8 cellular contexts compared by ENCODE assay signal in genomic region chr17:40303009-40303657, GRCh38. TPM values are rescaled to one million over a fixed set of nuclear protein-coding genes. Genes with fewer than 3 reads are reported as not detected.
A peak's percentile ranks its signal among the peaks of the same experiment; 100 is the strongest.
DNase-seq lines count a peak whose midpoint lies in the region; ATAC-seq, FAIRE-seq and TF ChIP-seq lines count a peak whose summit lies in the region.

No MANE protein-coding gene starts in this region.

- peaks cover 27% of the 10 kb centered on the region for H3K36me3 Mint-ChIP-seq in MCF 10A (ENCODE audit: insufficient read depth, unreplicated experiment)

- no peak overlapping the region for H3K4me3 Mint-ChIP-seq in MCF 10A (ENCODE audit: unreplicated experiment)

- H3K27me3 ChIP-seq in stomach smooth muscle (ENCODE audit: control insufficient read depth in 1 of 2, insufficient read depth in 2 of 2, low read length in 2 of 2), result no peaks in the 10 kb centered on the region

- FAIRE-seq in kidney (lab: Jason Lieb, UNC), result peak; percentile 13

- no peak for ATAC-seq in GM21529 (IDR thresholded peaks at IDR 0.05; ENCODE audit: unreplicated experiment)

- H3K9me3 ChIP-seq in kidney (ENCODE audit: control insufficient read depth in 1 of 2, low read length in 2 of 2) (no peaks in the 10 kb centered on the region), stomach smooth muscle (ENCODE audit: control insufficient read depth in 2 of 2, low read length in 2 of 2) (no peaks in the 10 kb centered on the region)

- TF ChIP-seq CTCF in MCF 10A (IDR thresholded peaks at IDR 0.05; ENCODE audit: unreplicated experiment), result peak; percentile 62
- TF ChIP-seq CTCF in kidney (IDR thresholded peaks at IDR 0.05; ENCODE audit: borderline replicate concordance, extremely low read depth, insufficient read depth), result peak; percentile 77

- no peaks in the 10 kb centered on the region for H3K27me3 Mint-ChIP-seq in MCF 10A (ENCODE audit: insufficient read depth, unreplicated experiment)

- H3K4me3 ChIP-seq in kidney (ENCODE audit: low read length in 2 of 2) (no peak overlapping the region), stomach smooth muscle (ENCODE audit: low read length in 2 of 2) (peak overlapping the region in 1 of 2 donors; percentile 41)

- CTCF ChIA-PET in MCF 10A (lab: Yijun Ruan, JAX), result interaction anchor here (0.6 to 19.0 kb wide), 32 partner anchors 8 to 1772 kb away, joined by 3 to 396 read pairs (median 3); partner anchors contain the start of gene GJD3

- POLR2A ChIA-PET in MCF 10A (lab: Yijun Ruan, JAX), result interaction anchor here (0.9 to 1.5 kb wide), 6 partner anchors 10 to 52 kb away, joined by 3 to 5 read pairs (median 5); no protein-coding TSS in a partner anchor

- no peaks in the 10 kb centered on the region for H3K9me3 Mint-ChIP-seq in MCF 10A (ENCODE audit: unreplicated experiment)

- intact Hi-C loops in MCF 10A (cut with micrococcal nuclease) (loop anchor here (1.0 to 5.0 kb wide), 2 partner anchors 52 to 114 kb away; partner anchors contain the start of gene TOP2A), kidney (cut with DNase I) (no loop called here)

- H3K9ac ChIP-seq in kidney (ENCODE audit: low read length in 2 of 2) (no peak overlapping the region), stomach smooth muscle (ENCODE audit: low read length in 2 of 2) (peak overlapping the region in 1 of 2 donors; percentile 55)

- H3K27ac ChIP-seq in kidney (ENCODE audit: low read depth in 2 of 2, low read length in 2 of 2) (no peak overlapping the region), stomach smooth muscle (ENCODE audit: low read length) (peak overlapping the region; percentile 82)

- peaks cover 11% of the 10 kb centered on the region for H3K4me1 Mint-ChIP-seq in MCF 10A (ENCODE audit: insufficient read depth, unreplicated experiment)

- H3K4me1 ChIP-seq in kidney (ENCODE audit: control insufficient read depth in 1 of 2, insufficient read depth in 1 of 2, low read depth in 1 of 2, low read length in 2 of 2) (peaks cover 25 to 26% of the 10 kb centered on the region in 2 donors), stomach smooth muscle (ENCODE audit: control insufficient read depth, insufficient read depth, low read length) (peaks cover 31% of the 10 kb centered on the region)

- no TSS peak for BruUV-seq in MCF 10A (replicated peaks; lab: Mats Ljungman, UMichigan)

- peak; percentile 29 for DNase-seq in DMS153 (lab: John Stamatoyannopoulos, UW)
- DNase-seq in HT1080 (ENCODE audit: low read depth), result peak; percentile 66
- DNase-seq in OCI-M1 (lab: John Stamatoyannopoulos, UW), result peak; percentile 90
- peak; percentile 70 for DNase-seq in MCF 10A (ENCODE audit: unreplicated experiment)
- no peak for DNase-seq in kidney
- DNase-seq in NCI-H128 (lab: John Stamatoyannopoulos, UW; ENCODE audit: unreplicated experiment), result no peak

- no peak overlapping the region for H3K27ac Mint-ChIP-seq in MCF 10A (ENCODE audit: low read depth, unreplicated experiment)

- H3K36me3 ChIP-seq in kidney (ENCODE audit: control insufficient read depth in 1 of 2, insufficient read depth in 2 of 2, low read length in 2 of 2) (no peaks in the 10 kb centered on the region), stomach smooth muscle (ENCODE audit: control insufficient read depth in 2 of 2, insufficient read depth in 2 of 2, low read length in 2 of 2) (no peaks in the 10 kb centered on the region)

RNA-seq across cellular contexts. Expression of gene RARA, which starts 5.8 kb away (rescaled TPM):
- total RNA-seq in HT1080 (2014; rRNA removed; shearing (Covaris generic)), result 24.1 and 34.4 TPM in 2 replicates
- polyA plus RNA-seq in HT1080 (2015; cell fraction: cytosol; rRNA removed), result 32.7 and 36.2 TPM in 2 replicates
- 19.0 and 24.4 TPM in 2 replicates for polyA plus RNA-seq in HT1080 (2015; cell fraction: nucleus; rRNA removed)
- 12.2 and 12.6 TPM in 2 replicates for total RNA-seq in MCF 10A (2022)
- total RNA-seq in kidney, result 45.7 TPM
- polyA plus RNA-seq in kidney (ENCODE audit: insufficient read depth, low read depth, low replicate concordance), result 22.5 TPM

RNA-seq across cellular contexts. Expression of gene CDC6, which starts 15.5 kb away (rescaled TPM):
- 57.6 and 64.7 TPM in 2 replicates for total RNA-seq in HT1080 (2014; rRNA removed; shearing (Covaris generic))
- polyA plus RNA-seq in HT1080 (2015; cell fraction: cytosol; rRNA removed), result 31.1 and 31.3 TPM in 2 replicates
- polyA plus RNA-seq in HT1080 (2015; cell fraction: nucleus; rRNA removed), result 50.5 and 62.2 TPM in 2 replicates
- total RNA-seq in MCF 10A (2022) (70.0 and 96.8 TPM in 2 replicates), kidney (1.7 TPM)
- 0.49 TPM for polyA plus RNA-seq in kidney (ENCODE audit: insufficient read depth, low read depth, low replicate concordance)

Comparison
In these comparisons a context has a peak if more than half of its experiments do, and no peak if none do; other contexts are left out.
1. DNase-seq: peak in DMS153 (single experiment), HT1080 (single experiment), OCI-M1 (single experiment) and MCF 10A (single experiment); none in kidney (single experiment) and NCI-H128 (single experiment).
2. RNA of gene CDC6, which starts 15.5 kb away (total RNA-seq): 70.0 to 96.8 TPM in MCF 10A and 57.6 to 64.7 TPM in HT1080; 1.7 TPM in kidney (single experiment); every median in the first group is over 10 times any median in the second.